1 cellular context compared by ENCODE assay signal in genomic region chr15:63041982-63042878, GRCh38.
TF ChIP-seq lines count a peak whose summit lies in the region.

TPM1 (plus strand) TSS chr15:63042747; CDS start chr15:63042830, 83 bp downstream.

TF ChIP-seq in SK-N-SH, 30 proteins besides CTCF, POLR2A, EP300 and RAD21 (continued from another document):
- TF ChIP-seq, protein P1, sequence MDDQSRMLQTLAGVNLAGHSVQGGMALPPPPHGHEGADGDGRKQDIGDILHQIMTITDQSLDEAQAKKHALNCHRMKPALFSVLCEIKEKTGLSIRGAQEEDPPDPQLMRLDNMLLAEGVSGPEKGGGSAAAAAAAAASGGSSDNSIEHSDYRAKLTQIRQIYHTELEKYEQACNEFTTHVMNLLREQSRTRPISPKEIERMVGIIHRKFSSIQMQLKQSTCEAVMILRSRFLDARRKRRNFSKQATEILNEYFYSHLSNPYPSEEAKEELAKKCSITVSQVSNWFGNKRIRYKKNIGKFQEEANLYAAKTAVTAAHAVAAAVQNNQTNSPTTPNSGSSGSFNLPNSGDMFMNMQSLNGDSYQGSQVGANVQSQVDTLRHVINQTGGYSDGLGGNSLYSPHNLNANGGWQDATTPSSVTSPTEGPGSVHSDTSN (IDR thresholded peaks at IDR 0.05) = no peak
- TF ChIP-seq FOXM1 (IDR thresholded peaks at IDR 0.05; ENCODE audit: low read depth) (peak; percentile 26; the same call in 1 of the 2 replicates), POLR2AphosphoS5 (IDR thresholded peaks at IDR 0.05; ENCODE audit: low read depth, low read length) (peak; percentile 97), JUND (IDR thresholded peaks at IDR 0.05) (0 out of 2 replicates have a peak, but pooled peaks have one; percentile 8), REST (IDR thresholded peaks at IDR 0.05; ENCODE audit: low read depth, low read length) (peak; percentile 52), YY1 (IDR thresholded peaks at IDR 0.05; ENCODE audit: low read depth) (no peak; the same call in none of the 2 replicates)
- TF ChIP-seq, protein P2, sequence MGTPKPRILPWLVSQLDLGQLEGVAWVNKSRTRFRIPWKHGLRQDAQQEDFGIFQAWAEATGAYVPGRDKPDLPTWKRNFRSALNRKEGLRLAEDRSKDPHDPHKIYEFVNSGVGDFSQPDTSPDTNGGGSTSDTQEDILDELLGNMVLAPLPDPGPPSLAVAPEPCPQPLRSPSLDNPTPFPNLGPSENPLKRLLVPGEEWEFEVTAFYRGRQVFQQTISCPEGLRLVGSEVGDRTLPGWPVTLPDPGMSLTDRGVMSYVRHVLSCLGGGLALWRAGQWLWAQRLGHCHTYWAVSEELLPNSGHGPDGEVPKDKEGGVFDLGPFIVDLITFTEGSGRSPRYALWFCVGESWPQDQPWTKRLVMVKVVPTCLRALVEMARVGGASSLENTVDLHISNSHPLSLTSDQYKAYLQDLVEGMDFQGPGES (IDR thresholded peaks at IDR 0.05; ENCODE audit: low read depth, low read length) = no peak
TF ChIP-seq in SK-N-SH: peak in this region for 10.
